Comparison of ENCODE assay signal across 29 cellular contexts in the genomic region with DNA sequence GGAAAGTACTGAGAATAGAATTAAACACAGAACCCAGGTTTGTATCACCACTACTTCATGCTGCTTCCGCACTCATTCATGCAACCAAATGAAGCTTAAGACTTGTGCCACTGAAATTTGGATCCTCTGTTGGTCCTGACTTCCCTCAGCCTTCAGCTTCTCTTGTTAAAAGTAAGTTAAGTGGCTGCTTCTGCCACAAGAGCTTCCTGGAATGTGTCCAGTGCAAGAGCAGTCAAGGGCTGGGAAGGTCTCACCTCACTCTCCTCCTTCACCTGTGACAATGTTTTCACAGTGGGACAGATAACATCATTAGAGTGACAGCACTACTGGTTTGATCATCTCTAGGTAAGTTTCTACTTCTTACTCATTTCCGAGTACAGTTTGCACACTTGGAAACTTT. TPM values are rescaled to one million over a fixed set of nuclear protein-coding genes. Genes with fewer than 3 reads are reported as not detected.
A peak's percentile ranks its signal among the peaks of the same experiment; 100 is the strongest.
DNase-seq lines count a peak whose midpoint lies in the region; ATAC-seq, FAIRE-seq and TF ChIP-seq lines count a peak whose summit lies in the region.
"Had no signal": no experiment of that assay in that cellular context is flagged by ENCODE, and none has a peak within 500 bp of the region (broad histone marks: within the 10 kb centered on the region; RNA-seq: fewer than 3 reads in every experiment).

No MANE protein-coding gene starts in this region.

- peaks cover 0 to 14% (median 9%) of the 10 kb centered on the region in 5 experiments for H3K9me3 Mint-ChIP-seq in brain
- H3K9me3 Mint-ChIP-seq: HFFc6 had no signal

- WGBS in IMR-90 (ENCODE audit: extremely low coverage in 2 of 2, insufficient read length in 1 of 2), 2 experiments, result no CpG with 5 or more reads among the region's 2 CpGs
- WGBS in pancreas, 2 donors, result 76 to 79% methylated on average over 2 of the region's 2 CpGs

- H3K9me1 ChIP-seq in IMR-90 (ENCODE audit: insufficient read depth, low read length), result peaks cover 7% of the 10 kb centered on the region

- H3K79me1 ChIP-seq in IMR-90 (ENCODE audit: low read depth in 1 of 2, low read length in 2 of 2), result peaks cover 18 to 34% of the 10 kb centered on the region in 2 experiments

- DNase-seq in NCI-H2196 (lab: John Stamatoyannopoulos, UW; ENCODE audit: unreplicated experiment) (peak; percentile 19), NCI-H2196 treated with DMSO at 0.1 percent for 48 hours (lab: John Stamatoyannopoulos, UW; ENCODE audit: unreplicated experiment) (no peak), DMS79 (lab: John Stamatoyannopoulos, UW) (peak; percentile 25), IMR-90 (no peak), NCI-H2171 treated with DMSO at 0.1 percent for 48 hours (lab: John Stamatoyannopoulos, UW) (no peak), pancreas (no peak), mucosa of descending colon (no peak)
- DNase-seq: AML-193; CD4-positive, alpha-beta T cell; COR-L47; GOT3; HFFc6; Kasumi-1; NCI-H1092 treated with DMSO at 0.1 percent for 48 hours; NCI-H146; NCI-H1930; NCI-H2171; NCI-H446; NCI-H526 treated with DMSO at 0.1 percent for 48 hours; SJCRH30; T-helper 17 cell had no signal

- 0 out of 2 replicates have a peak, but pooled peaks cover 3% of the 10 kb centered on the region for H3K4me1 ChIP-seq in IMR-90 (ENCODE audit: control insufficient read depth, insufficient read depth, low read length)
- no peaks in the 10 kb centered on the region for H3K4me1 ChIP-seq in pancreas
- H3K4me1 ChIP-seq in mucosa of descending colon (ENCODE audit: low read depth), result no peaks in the 10 kb centered on the region
- H3K4me1 ChIP-seq: BLaER1 treated with 17β-estradiol and CSF1 and Interleukin-3, amounts not matched to agents 10 nM and 100 nM; SJCRH30 had no signal

- H3K9me3 ChIP-seq in IMR-90 (ENCODE audit: control insufficient read depth, insufficient read depth, low read length) (no peaks in the 10 kb centered on the region), pancreas (no peaks in the 10 kb centered on the region), mucosa of descending colon (no peaks in the 10 kb centered on the region)
- H3K9me3 ChIP-seq: BLaER1 treated with 17β-estradiol and CSF1 and Interleukin-3, amounts not matched to agents 10 nM and 100 nM; HAP-1; SJCRH30 had no signal

- no peak overlapping the region for H3K4me3 Mint-ChIP-seq in brain
- H3K4me3 Mint-ChIP-seq: CD4-positive, alpha-beta T cell; HFFc6; T-helper 17 cell had no signal

- CTCF ChIA-PET in IMR-90 (lab: Yijun Ruan, JAX), result interaction anchor here (0.9 kb wide), 1 partner anchor 125 kb away, joined by 3 read pairs; no protein-coding TSS in a partner anchor

- in situ Hi-C loops in IMR-90 (cut with MboI; ENCODE audit: low sequenced_read_pairs), result no loop called here

- H3K4ac ChIP-seq in IMR-90 (ENCODE audit: low read depth, low read length), result no peak overlapping the region

- FAIRE-seq in pancreas (lab: Jason Lieb, UNC), result no peak
- FAIRE-seq: A204.1, HepG2, K562, RCC 7860 had no signal

- H3K27me3 Mint-ChIP-seq in brain, result no peaks in the 10 kb centered on the region

- no peak for TF ChIP-seq POLR2A in IMR-90 (IDR thresholded peaks at IDR 0.05; ENCODE audit: low read depth, low read length)

- no peak overlapping the region for H3K23ac ChIP-seq in IMR-90 (ENCODE audit: low read depth, low read length)

- no peak overlapping the region for H4K5ac ChIP-seq in IMR-90 (ENCODE audit: low read depth, low read length)

- H2BK5ac ChIP-seq in IMR-90 (ENCODE audit: low read depth, low read length, poor library complexity, severe bottlenecking), result no peak overlapping the region

- no peak overlapping the region for H3K14ac ChIP-seq in IMR-90 (replicated peaks; ENCODE audit: low read depth, low read length)

- peaks cover 58% of the 10 kb centered on the region for H3K36me3 Mint-ChIP-seq in brain

- no peaks in the 10 kb centered on the region for H4K20me1 ChIP-seq in IMR-90 (ENCODE audit: insufficient read depth, low read length)
- H4K20me1 ChIP-seq: BLaER1 treated with 17β-estradiol and CSF1 and Interleukin-3, amounts not matched to agents 10 nM and 100 nM had no signal

- H3K4me1 Mint-ChIP-seq in brain, result peaks cover 88% of the 10 kb centered on the region
- H3K4me1 Mint-ChIP-seq: T-helper 17 cell had no signal

- H3K27ac ChIP-seq in IMR-90 (ENCODE audit: insufficient read depth, low read length) (no peak overlapping the region), pancreas (no peak overlapping the region)
- H3K27ac ChIP-seq: BLaER1 treated with 17β-estradiol and CSF1 and Interleukin-3, amounts not matched to agents 10 nM and 100 nM; SJCRH30 had no signal

- no peaks in the 10 kb centered on the region for H3K27me3 ChIP-seq in IMR-90 (ENCODE audit: control insufficient read depth, insufficient read depth, low read length)
- peaks cover 0 to 7% (median under 1%) of the 10 kb centered on the region in 4 donors for H3K27me3 ChIP-seq in pancreas
- H3K27me3 ChIP-seq: BLaER1 treated with 17β-estradiol and CSF1 and Interleukin-3, amounts not matched to agents 10 nM and 100 nM; SJCRH30 had no signal

- H3K36me3 ChIP-seq in IMR-90 (ENCODE audit: control insufficient read depth, insufficient read depth, low read length), result peaks cover 1% of the 10 kb centered on the region; the same call in 1 of the 2 replicates
- H3K36me3 ChIP-seq in pancreas, result no peaks in the 10 kb centered on the region
- no peaks in the 10 kb centered on the region for H3K36me3 ChIP-seq in mucosa of descending colon (ENCODE audit: low read depth)
- H3K36me3 ChIP-seq: BLaER1 treated with 17β-estradiol and CSF1 and Interleukin-3, amounts not matched to agents 10 nM and 100 nM; HAP-1; SJCRH30 had no signal

- H2AK5ac ChIP-seq in IMR-90 (ENCODE audit: low read depth, low read length), result no peak overlapping the region

- H3K4me3 ChIP-seq in IMR-90 (ENCODE audit: insufficient read depth, low read depth, low read length) (no peak overlapping the region), pancreas (no peak overlapping the region), mucosa of descending colon (no peak overlapping the region)
- H3K4me3 ChIP-seq: BLaER1 treated with 17β-estradiol and CSF1 and Interleukin-3, amounts not matched to agents 10 nM and 100 nM; HAP-1; K562; SJCRH30 had no signal

- peak overlapping the region; percentile 57 for H2AFZ ChIP-seq in IMR-90 (replicated peaks; ENCODE audit: low read length, poor library complexity)

- no peak overlapping the region for H2BK120ac ChIP-seq in IMR-90 (ENCODE audit: low read depth, low read length)

- no peak overlapping the region for H2AK9ac ChIP-seq in IMR-90 (replicated peaks; ENCODE audit: low read depth, low read length, poor library complexity)

- TF ChIP-seq CTCF in IMR-90 (conservative IDR thresholded peaks at IDR 0.05; ENCODE audit: low read depth, low read length) (no peak), brain (conservative IDR thresholded peaks at IDR 0.05) (no peak), pancreas (IDR thresholded peaks at IDR 0.05) (no peak), mucosa of descending colon (IDR thresholded peaks at IDR 0.05) (no peak)

- H3K56ac ChIP-seq in IMR-90 (ENCODE audit: extremely low read depth, insufficient read depth, low read length), result no peak overlapping the region

- BruUV-seq in IMR-90 (replicated peaks; lab: Mats Ljungman, UMichigan), result no TSS peak

- intact Hi-C loops in IMR-90 (cut with micrococcal nuclease), result no loop called here
- intact Hi-C loops in pancreas (cut with DNase I), result no loop called here
- intact Hi-C loops in mucosa of descending colon (cut with DNase I, micrococcal nuclease), result loop anchor here in 1 of 2 donors (10.0 kb wide), 1 partner anchor 125 kb away; no protein-coding TSS in a partner anchor

- no peak overlapping the region for H3K9ac ChIP-seq in IMR-90 (ENCODE audit: low read depth, low read length)
- H3K9ac ChIP-seq: BLaER1 treated with 17β-estradiol and CSF1 and Interleukin-3, amounts not matched to agents 10 nM and 100 nM had no signal

- dilution Hi-C loops in IMR-90 (cut with HindIII; ENCODE audit: low sequenced_read_pairs, unreplicated experiment), result no loop called here

- no peak overlapping the region for H3K18ac ChIP-seq in IMR-90 (ENCODE audit: low read depth, low read length)

- H2BK15ac ChIP-seq in IMR-90 (ENCODE audit: low read depth, low read length), result no peak overlapping the region

- peak overlapping the region in 3 of 5 experiments; percentile 20 to 80 (median 32) for H3K27ac Mint-ChIP-seq in brain
- H3K27ac Mint-ChIP-seq: CD4-positive, alpha-beta T cell; HFFc6; T-helper 17 cell had no signal

- POLR2A ChIA-PET in IMR-90 (lab: Charles Lee; ENCODE audit: unreplicated experiment), result no interaction called here

- ATAC-seq in IMR-90 (ENCODE audit: low read depth) (no peak), pancreas (no peak), mucosa of descending colon (no peak)
- ATAC-seq: HepG2, K562, SK-N-SH treated with all-trans-retinoic acid at 6 μM for 48 hours, T-helper 17 cell had no signal

- no peak for TF ChIP-seq RAD21 in IMR-90 (IDR thresholded peaks at IDR 0.05; ENCODE audit: low read length)

- no peak overlapping the region for H4K8ac ChIP-seq in IMR-90 (ENCODE audit: low read depth in 2 of 2, low read length in 2 of 2)

- no peak overlapping the region for H4K91ac ChIP-seq in IMR-90 (ENCODE audit: insufficient read depth, low read depth, low read length)

- H2BK20ac ChIP-seq in IMR-90 (ENCODE audit: low read depth, low read length), result no peak overlapping the region

- no peak overlapping the region for H3K4me2 ChIP-seq in IMR-90 (ENCODE audit: low read depth, low read length)
- H3K4me2 ChIP-seq: BLaER1 treated with 17β-estradiol and CSF1 and Interleukin-3, amounts not matched to agents 10 nM and 100 nM had no signal

TF ChIP-seq in IMR-90, 13 proteins besides CTCF, POLR2A, EP300 and RAD21 (continues in another document):
- TF ChIP-seq MAZ (IDR thresholded peaks at IDR 0.05; ENCODE audit: borderline replicate concordance, low read depth, low read length) (no peak), RFX5 (IDR thresholded peaks at IDR 0.05; ENCODE audit: low read depth, low read length) (no peak), MXI1 (IDR thresholded peaks at IDR 0.05; ENCODE audit: borderline replicate concordance, low read depth, low read length) (no peak), CHD1 (IDR thresholded peaks at IDR 0.05; ENCODE audit: low read depth, low read length) (no peak), NFE2L2 (IDR thresholded peaks at IDR 0.05; ENCODE audit: low read depth, low read length) (no peak), SMC3 (IDR thresholded peaks at IDR 0.05; ENCODE audit: low read depth, low read length) (no peak), CEBPB (IDR thresholded peaks at IDR 0.05; ENCODE audit: low read depth, low read length) (no peak), FOS (IDR thresholded peaks at IDR 0.05; ENCODE audit: low read depth, low read length) (no peak), RCOR1 (IDR thresholded peaks at IDR 0.05; ENCODE audit: insufficient replicate concordance, low read length) (no peak)

RNA-seq across cellular contexts. Expression of gene SNCAIP, which starts 7.9 kb away (rescaled TPM):
- 19.0 and 22.5 TPM in 2 replicates for total RNA-seq in IMR-90 (2012; rRNA removed)
- 14.2 and 15.3 TPM in 2 replicates for polyA plus RNA-seq in IMR-90 (2012; rRNA removed)
- 3.0 and 3.5 TPM in 2 replicates for polyA plus RNA-seq in IMR-90 (2012; cell fraction: cytosol; rRNA removed)
- 10.8 and 19.7 TPM in 2 replicates for polyA plus RNA-seq in IMR-90 (2012; cell fraction: nucleus; rRNA removed; ENCODE audit: low replicate concordance)
- polyA plus RNA-seq in brain (ENCODE audit: insufficient read depth, low read depth, low replicate concordance), result 42.2 TPM
- total RNA-seq in pancreas, result 1 to 10 TPM in 1 of 6 donors, under 1 TPM in 4, not detected in 1; 0.03 to 1.1 (median 0.26) TPM
- under 1 TPM; 0.28 to 0.49 TPM for polyA plus RNA-seq in pancreas
- 1 to 10 TPM; 1.2 to 4.7 (median 2.7) TPM for total RNA-seq in mucosa of descending colon
- total RNA-seq: CD4-positive, alpha-beta T cell; HepG2; K562; T-helper 17 cell had no signal
- polyA plus RNA-seq: HepG2 had no signal

Comparison
In these comparisons a context has a peak if more than half of its experiments do, and no peak if none do; other contexts are left out.
1. DNase-seq: peak in NCI-H2196 (single experiment) and DMS79 (single experiment); none in NCI-H2196 treated with DMSO at 0.1 percent for 48 hours (single experiment), IMR-90 (single experiment), NCI-H2171 treated with DMSO at 0.1 percent for 48 hours (single experiment), pancreas (0 of 6) and mucosa of descending colon (0 of 3).